11 cellular contexts compared by ENCODE assay signal in the genomic region with DNA sequence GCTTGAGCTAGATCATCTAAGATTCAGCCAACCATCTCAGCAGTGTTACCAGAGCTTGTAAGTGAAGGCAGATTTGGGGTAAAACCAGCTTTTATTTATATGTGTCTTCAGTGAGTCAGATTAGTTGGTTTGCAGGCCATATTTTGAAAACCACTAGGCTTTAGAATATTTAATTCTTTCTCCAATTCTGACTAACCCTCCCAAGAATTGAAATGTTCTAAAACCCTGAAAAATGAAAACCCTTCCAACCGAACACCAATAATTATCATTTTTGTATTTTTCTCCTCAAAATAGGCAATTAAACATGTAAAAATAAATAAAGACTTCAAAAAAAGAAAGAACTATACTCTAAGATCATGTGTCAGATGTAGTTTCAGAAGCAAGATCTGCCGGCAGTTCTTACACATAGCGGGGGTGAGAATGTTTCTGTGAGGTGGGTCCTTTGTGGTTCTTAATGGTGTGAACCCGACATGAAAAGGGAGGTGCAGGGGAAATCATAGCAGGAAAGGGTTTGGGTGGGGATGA. TPM values are rescaled to one million over a fixed set of nuclear protein-coding genes. Genes with fewer than 3 reads are reported as not detected.
DNase-seq lines count a peak whose midpoint lies in the region; ATAC-seq, FAIRE-seq and TF ChIP-seq lines count a peak whose summit lies in the region.
"Had no signal": no experiment of that assay in that cellular context is flagged by ENCODE, and none has a peak within 500 bp of the region (broad histone marks: within the 10 kb centered on the region; RNA-seq: fewer than 3 reads in every experiment).

No MANE protein-coding gene starts in this region.

- H3K27me3 Mint-ChIP-seq in immature natural killer cell (ENCODE audit: low read depth in 3 of 3) (peaks cover 0 to 8% (median 4%) of the 10 kb centered on the region in 3 donors), chondrocyte (ENCODE audit: low read depth) (peaks cover 46% of the 10 kb centered on the region)

- H3K4me3 Mint-ChIP-seq in immature natural killer cell (peak overlapping the region; percentile 77 to 92 (median 88)), chondrocyte (ENCODE audit: unreplicated experiment) (no peak overlapping the region)

- DNase-seq in GM18507 (ENCODE audit: extremely low spot score, insufficient read length, low read depth) (no peak), immature natural killer cell (peak; percentile 80 to 82 (median 80)), COLO668 (lab: John Stamatoyannopoulos, UW; ENCODE audit: unreplicated experiment) (no peak), iPS-NIHi11 (ENCODE audit: low spot score) (no peak), chondrocyte (ENCODE audit: low spot score) (no peak)
- DNase-seq: DMS 273 treated with DMSO at 0.1 percent for 48 hours, NCI-H1694 treated with DMSO at 0.1 percent for 48 hours had no signal

- H3K36me3 Mint-ChIP-seq in immature natural killer cell (peaks cover 46 to 54% (median 52%) of the 10 kb centered on the region in 3 donors), chondrocyte (ENCODE audit: low read depth) (peaks cover 1% of the 10 kb centered on the region)

- H3K4me1 Mint-ChIP-seq in immature natural killer cell (peaks cover 95 to 99% of the 10 kb centered on the region in 2 donors), chondrocyte (ENCODE audit: low read depth) (no peaks in the 10 kb centered on the region)

- peak; percentile 21 for FAIRE-seq in GM18507 (lab: Jason Lieb, UNC)

- TF ChIP-seq CTCF in chondrocyte (IDR thresholded peaks at IDR 0.05) = no peak

- H3K27ac Mint-ChIP-seq in immature natural killer cell = peak overlapping the region; percentile 95 to 99 (median 98)
- no peak overlapping the region for H3K27ac Mint-ChIP-seq in chondrocyte (ENCODE audit: unreplicated experiment)

- ATAC-seq in GM19351 (IDR thresholded peaks at IDR 0.05; ENCODE audit: unreplicated experiment) = peak; percentile 51
- ATAC-seq in HG03575 (IDR thresholded peaks at IDR 0.05; ENCODE audit: extremely low read depth, insufficient number of reproducible peaks, low FRiP score, unreplicated experiment) = peak; percentile 35
- ATAC-seq: Panc1 had no signal

- H3K9me3 Mint-ChIP-seq in immature natural killer cell (no peaks in the 10 kb centered on the region), chondrocyte (ENCODE audit: low read depth) (no peaks in the 10 kb centered on the region)

RNA-seq across cellular contexts. Expression of a gene that starts 14.2 kb away (rescaled TPM):
- 100 to 1,000 TPM; 494 to 692 (median 535) TPM for polyA plus RNA-seq in immature natural killer cell
- total RNA-seq in chondrocyte = 0.15 TPM in 1 of 3 replicates, not detected in the others
- total RNA-seq: myocyte had no signal

RNA-seq across cellular contexts. Expression of a gene that starts 59.5 kb away (rescaled TPM):
- not detected for polyA plus RNA-seq in immature natural killer cell
- 23.4 to 25.9 TPM (median 24.7 TPM) in 3 replicates for total RNA-seq in chondrocyte

Comparison
In these comparisons a context has a peak if more than half of its experiments do, and no peak if none do; other contexts are left out.
1. DNase-seq: peak in immature natural killer cell (3 of 3); none in GM18507 (single experiment), COLO668 (single experiment), iPS-NIHi11 (single experiment) and chondrocyte (single experiment).